28 cellular contexts compared by ENCODE assay signal in the genomic region with DNA sequence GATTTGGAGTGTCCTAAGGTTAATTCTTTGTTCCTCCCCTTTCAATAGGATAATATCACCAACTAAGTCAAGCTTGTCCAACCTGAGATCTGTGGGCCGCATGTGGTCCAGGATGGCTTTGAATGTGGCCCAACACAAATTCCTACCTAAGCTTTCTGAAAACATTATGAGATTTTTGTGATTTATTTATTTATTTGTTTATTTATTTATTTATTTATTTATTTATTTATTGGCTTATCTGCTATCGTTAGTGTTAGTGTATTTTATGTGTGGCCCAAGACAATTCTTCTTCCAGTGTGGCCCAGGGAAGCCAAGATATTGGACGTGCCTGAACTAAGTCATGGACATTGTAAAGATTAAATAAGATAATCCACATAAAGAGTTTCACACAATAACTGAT.
"Had no signal": no experiment of that assay in that cellular context is flagged by ENCODE, and none has a peak within 500 bp of the region (broad histone marks: within the 10 kb centered on the region; RNA-seq: fewer than 3 reads in every experiment).

No MANE protein-coding gene starts in this region.

- H3K27ac ChIP-seq: colonic mucosa, coronary artery, dorsolateral prefrontal cortex, epithelial cell of prostate, esophagus muscularis mucosa, esophagus squamous epithelium, foreskin keratinocyte, gastrocnemius medialis, gastroesophageal sphincter, heart left ventricle, heart right ventricle had no signal

- FAIRE-seq: colon, endometrium, endothelial cell of umbilical vein, frontal cortex had no signal

- H3K9me3 ChIP-seq: colonic mucosa, esophagus muscularis mucosa, esophagus squamous epithelium, gastrocnemius medialis, gastroesophageal sphincter had no signal

- DNase-seq: colonic mucosa; cortex of kidney; dermis blood vessel endothelial cell; dorsolateral prefrontal cortex; effector CD4-positive, alpha-beta T cell; effector CD8-positive, alpha-beta T cell; effector memory CD4-positive, alpha-beta T cell; effector memory CD8-positive, alpha-beta T cell; endodermal cell; erythroblast; esophagus squamous epithelium; foreskin fibroblast; foreskin keratinocyte; foreskin melanocyte; gastrocnemius medialis; glutamatergic neuron; head of caudate nucleus; heart left ventricle; heart right ventricle had no signal

- H3K36me3 ChIP-seq: colonic mucosa had no signal

- H3K4me3 ChIP-seq: colonic mucosa, coronary artery, dorsolateral prefrontal cortex, esophagus muscularis mucosa, esophagus squamous epithelium, gastrocnemius medialis, gastroesophageal sphincter, heart left ventricle, heart right ventricle had no signal

- H3K4me1 ChIP-seq: colonic mucosa, esophagus squamous epithelium, foreskin keratinocyte, gastrocnemius medialis had no signal

- ATAC-seq: effector memory CD8-positive, alpha-beta T cell; esophagus mucosa; foreskin keratinocyte; gastrocnemius medialis; gastroesophageal sphincter; heart left ventricle; heart right ventricle had no signal
